Comparison of ENCODE assay signal across 24 cellular contexts in genomic region chr3:20190991-20191390, GRCh38. TPM values are rescaled to one million over a fixed set of nuclear protein-coding genes. Genes with fewer than 3 reads are reported as not detected.
DNase-seq lines count a peak whose midpoint lies in the region; ATAC-seq and TF ChIP-seq lines count a peak whose summit lies in the region.
"Had no signal": no experiment of that assay in that cellular context is flagged by ENCODE, and none has a peak within 500 bp of the region (broad histone marks: within the 10 kb centered on the region; RNA-seq: fewer than 3 reads in every experiment).

No MANE protein-coding gene starts in this region.

- peak overlapping the region; percentile 20 for H2AFZ ChIP-seq in parathyroid adenoma

- no peaks in the 10 kb centered on the region for H3K27me3 Mint-ChIP-seq in endodermal cell (ENCODE audit: insufficient read depth)
- peaks cover 4% of the 10 kb centered on the region for H3K27me3 Mint-ChIP-seq in activated naive CD4-positive, alpha-beta T cell treated with anti-CD3 and anti-CD28 coated beads, Interleukin-2, amount 10 ng/mL, durations not matched to agents 7 days and 5 days
- H3K27me3 Mint-ChIP-seq: stimulated activated naive CD8-positive, alpha-beta T cell treated with anti-CD3 and anti-CD28 coated beads, Interleukin-15, Interleukin-2, amounts not matched to agents 100 ng/mL and 50 ng/mL, for 24 hours had no signal

- in situ Hi-C loops in Panc1 (cut with HindIII; ENCODE audit: low pct_unique_long_range_greater_than_20kb, low sequenced_read_pairs) = no loop called here

- H3K4me1 Mint-ChIP-seq in endodermal cell = peaks cover 4% of the 10 kb centered on the region
- H3K4me1 Mint-ChIP-seq in activated naive CD4-positive, alpha-beta T cell treated with anti-CD3 and anti-CD28 coated beads, Interleukin-2, amount 10 ng/mL, durations not matched to agents 7 days and 5 days = peaks cover 9% of the 10 kb centered on the region

- DNase-seq in NCI-H2171 treated with DMSO at 0.1 percent for 48 hours (lab: John Stamatoyannopoulos, UW) (peak; percentile 35), NCI-H2171 (lab: John Stamatoyannopoulos, UW) (no peak), Panc1 (ENCODE audit: low read depth, low spot score) (no peak), endodermal cell (peak; percentile 52), inferior parietal cortex (ENCODE audit: extremely low spot score) (no peak)
- no peak for DNase-seq in activated naive CD4-positive, alpha-beta T cell treated with anti-CD3 and anti-CD28 coated beads, Interleukin-2, amount 10 ng/mL, durations not matched to agents 7 days and 5 days
- DNase-seq: activated CD4-positive, alpha-beta T cell treated with anti-CD3 and anti-CD28 coated beads, Interleukin-2, amount 50 U/mL, for 4 hours; activated CD4-positive, CD25-positive, alpha-beta regulatory T cell; anterior cingulate cortex; CD8-positive, alpha-beta T cell; dermis blood vessel endothelial cell; hippocampal formation; left ventricle myocardium inferior; naive thymus-derived CD4-positive, alpha-beta T cell; NCI-H1436; NCI-H2081 treated with DMSO at 0.1 percent for 48 hours; occipital lobe had no signal

- H3K9me3 ChIP-seq in Panc1 (ENCODE audit: control insufficient read depth, insufficient read depth, low read depth, low read length) (no peaks in the 10 kb centered on the region), endodermal cell (ENCODE audit: control insufficient read depth, low read length) (no peaks in the 10 kb centered on the region), parathyroid adenoma (ENCODE audit: control insufficient read depth, low read length) (no peaks in the 10 kb centered on the region)
- H3K9me3 ChIP-seq: gastroesophageal sphincter, HAP-1, left ventricle myocardium inferior had no signal

- no peak overlapping the region for H3K4me3 Mint-ChIP-seq in endodermal cell
- H3K4me3 Mint-ChIP-seq in activated naive CD4-positive, alpha-beta T cell treated with anti-CD3 and anti-CD28 coated beads, Interleukin-2, amount 10 ng/mL, durations not matched to agents 7 days and 5 days = no peak overlapping the region
- H3K4me3 Mint-ChIP-seq: CD8-positive, alpha-beta T cell; naive thymus-derived CD4-positive, alpha-beta T cell; stimulated activated naive CD8-positive, alpha-beta T cell treated with anti-CD3 and anti-CD28 coated beads, Interleukin-15, Interleukin-2, amounts not matched to agents 100 ng/mL and 50 ng/mL, for 24 hours had no signal

- CTCF ChIA-PET in Panc1 (lab: Charles Lee) = no interaction called here
- CTCF ChIA-PET in activated naive CD4-positive, alpha-beta T cell treated with anti-CD3 and anti-CD28 coated beads, Interleukin-2, amount 10 ng/mL, durations not matched to agents 7 days and 5 days (lab: Charles Lee) = no interaction called here

- H3K9ac ChIP-seq in endodermal cell (ENCODE audit: extremely low read depth, low read length, poor library complexity, severe bottlenecking) (no peak overlapping the region), parathyroid adenoma (no peak overlapping the region)

- no peaks in the 10 kb centered on the region for H3K9me3 Mint-ChIP-seq in endodermal cell
- H3K9me3 Mint-ChIP-seq in activated naive CD4-positive, alpha-beta T cell treated with anti-CD3 and anti-CD28 coated beads, Interleukin-2, amount 10 ng/mL, durations not matched to agents 7 days and 5 days = no peaks in the 10 kb centered on the region
- H3K9me3 Mint-ChIP-seq: activated naive CD4-positive, alpha-beta T cell treated with anti-CD3 and anti-CD28 coated beads, Interleukin-2, amount 50 U/mL, for 72 hours; CD8-positive, alpha-beta T cell; stimulated activated naive CD8-positive, alpha-beta T cell treated with anti-CD3 and anti-CD28 coated beads, Interleukin-15, Interleukin-2, amounts not matched to agents 100 ng/mL and 50 ng/mL, for 24 hours had no signal

- H3K4me1 ChIP-seq in Panc1 (ENCODE audit: control insufficient read depth, insufficient read depth, low read length) (peaks cover 3% of the 10 kb centered on the region; the same call in 1 of the 2 replicates), endodermal cell (ENCODE audit: control insufficient read depth, insufficient read depth, low read length) (no peaks in the 10 kb centered on the region), parathyroid adenoma (peaks cover 5% of the 10 kb centered on the region)

- no peaks in the 10 kb centered on the region for H3K36me3 Mint-ChIP-seq in endodermal cell (ENCODE audit: low read depth)
- no peaks in the 10 kb centered on the region for H3K36me3 Mint-ChIP-seq in activated naive CD4-positive, alpha-beta T cell treated with anti-CD3 and anti-CD28 coated beads, Interleukin-2, amount 10 ng/mL, durations not matched to agents 7 days and 5 days
- H3K36me3 Mint-ChIP-seq: activated naive CD4-positive, alpha-beta T cell treated with anti-CD3 and anti-CD28 coated beads, Interleukin-2, amount 50 U/mL, for 72 hours; CD8-positive, alpha-beta T cell had no signal

- no peak overlapping the region for H3K4me3 ChIP-seq in Panc1 (ENCODE audit: low read depth in 2 of 2, low read length in 2 of 2)
- H3K4me3 ChIP-seq in endodermal cell (ENCODE audit: low read length) = no peak overlapping the region
- H3K4me3 ChIP-seq in parathyroid adenoma (ENCODE audit: low read depth, low read length) = no peak overlapping the region
- H3K4me3 ChIP-seq: gastroesophageal sphincter, HAP-1, left ventricle myocardium inferior, skin epidermis had no signal

- 56 to 73% methylated on average over 3 to 5 of the region's 5 CpGs for WGBS in endodermal cell (ENCODE audit: insufficient coverage in 1 of 2, insufficient read length in 1 of 2), 2 experiments

- H3K4me2 ChIP-seq in parathyroid adenoma (ENCODE audit: low read length) = no peak overlapping the region

- TF ChIP-seq CTCF in Panc1 (IDR thresholded peaks at IDR 0.05) = peak; percentile 34
- TF ChIP-seq CTCF in endodermal cell (conservative IDR thresholded peaks at IDR 0.05) = peak; percentile 63
- no peak for TF ChIP-seq CTCF in parathyroid adenoma (IDR thresholded peaks at IDR 0.05)

- POLR2A ChIA-PET in Panc1 (lab: Charles Lee) = no interaction called here

- BruUV-seq in Panc1 (replicated peaks; lab: Mats Ljungman, UMichigan) = no TSS peak

- intact Hi-C loops in Panc1 (cut with micrococcal nuclease; ENCODE audit: unreplicated experiment) = no loop called here

- H3K27me3 ChIP-seq in Panc1 (ENCODE audit: control insufficient read depth, insufficient read depth, low read length) = no peaks in the 10 kb centered on the region
- H3K27me3 ChIP-seq in endodermal cell (ENCODE audit: control insufficient read depth, insufficient read depth, low read length, poor library complexity, severe bottlenecking) = no peaks in the 10 kb centered on the region
- no peaks in the 10 kb centered on the region for H3K27me3 ChIP-seq in parathyroid adenoma (ENCODE audit: control insufficient read depth, insufficient read depth, low read length)
- H3K27me3 ChIP-seq: gastroesophageal sphincter had no signal

- H3K79me2 ChIP-seq in parathyroid adenoma = no peaks in the 10 kb centered on the region

- no peak overlapping the region for H3K27ac ChIP-seq in Panc1 (ENCODE audit: low read length)
- no peak overlapping the region for H3K27ac ChIP-seq in endodermal cell (ENCODE audit: low read depth, low read length)
- no peak overlapping the region for H3K27ac ChIP-seq in parathyroid adenoma
- H3K27ac ChIP-seq: gastroesophageal sphincter, left ventricle myocardium inferior, skin epidermis had no signal

- ATAC-seq in Panc1 (no peak), GM21515 (IDR thresholded peaks at IDR 0.05; ENCODE audit: unreplicated experiment) (no peak)
- ATAC-seq: activated naive CD4-positive, alpha-beta T cell treated with anti-CD3 and anti-CD28 coated beads, Interleukin-2, amount 50 U/mL, for 72 hours; CD8-positive, alpha-beta T cell; gastroesophageal sphincter; naive thymus-derived CD4-positive, alpha-beta T cell had no signal

- H3K36me3 ChIP-seq in Panc1 (ENCODE audit: control insufficient read depth, insufficient read depth, low read length) (no peaks in the 10 kb centered on the region; the same call in 1 of the 2 replicates), endodermal cell (ENCODE audit: control insufficient read depth, insufficient read depth, low read length) (no peaks in the 10 kb centered on the region), parathyroid adenoma (ENCODE audit: control insufficient read depth, insufficient read depth, low read length) (no peaks in the 10 kb centered on the region)
- H3K36me3 ChIP-seq: gastroesophageal sphincter, HAP-1, left ventricle myocardium inferior had no signal

- no peak overlapping the region for H3K27ac Mint-ChIP-seq in endodermal cell
- no peak overlapping the region for H3K27ac Mint-ChIP-seq in activated naive CD4-positive, alpha-beta T cell treated with anti-CD3 and anti-CD28 coated beads, Interleukin-2, amount 10 ng/mL, durations not matched to agents 7 days and 5 days
- H3K27ac Mint-ChIP-seq: activated naive CD4-positive, alpha-beta T cell treated with anti-CD3 and anti-CD28 coated beads, Interleukin-2, amount 50 U/mL, for 72 hours; CD8-positive, alpha-beta T cell; stimulated activated naive CD8-positive, alpha-beta T cell treated with anti-CD3 and anti-CD28 coated beads, Interleukin-15, Interleukin-2, amounts not matched to agents 100 ng/mL and 50 ng/mL, for 24 hours had no signal

RNA-seq across cellular contexts. Expression of gene SGO1, which starts 5.0 kb away (rescaled TPM):
- 14.8 TPM for total RNA-seq in Panc1 (2021; ENCODE audit: unreplicated experiment)
- polyA plus RNA-seq in Panc1 (2012; ENCODE audit: insufficient read length) = 4.3 TPM
- 10 to 100 TPM; 25.1 to 44.8 TPM for total RNA-seq in endodermal cell
- 36.9 TPM for polyA plus RNA-seq in endodermal cell (2013, experiment 1 of 2)
- polyA plus RNA-seq in endodermal cell (2013, experiment 2 of 2) = 42.3 TPM

Comparison
In these comparisons a context has a peak if more than half of its experiments do, and no peak if none do; other contexts are left out.
1. DNase-seq: peak in NCI-H2171 treated with DMSO at 0.1 percent for 48 hours (single experiment) and endodermal cell (single experiment); none in NCI-H2171 (single experiment), Panc1 (single experiment), inferior parietal cortex (single experiment) and activated naive CD4-positive, alpha-beta T cell treated with anti-CD3 and anti-CD28 coated beads, Interleukin-2, amount 10 ng/mL, durations not matched to agents 7 days and 5 days (single experiment).